ENCODE assay signal across 4 cellular contexts in genomic region chr11:49059012-49059411, GRCh38. TPM values are rescaled to one million over a fixed set of nuclear protein-coding genes. Genes with fewer than 3 reads are reported as not detected.
"Had no signal": no experiment of that assay in that cellular context is flagged by ENCODE, and none has a peak within 500 bp of the region (broad histone marks: within the 10 kb centered on the region; RNA-seq: fewer than 3 reads in every experiment).

Gene TRIM64C (minus strand): TSS chr11:49059112. CDS start chr11:49059112, 0 bp downstream.

RNA-seq across cellular contexts. Expression of gene TRIM64C, which starts in this region (rescaled TPM):
- polyA plus RNA-seq: HepG2, IgD-negative memory B cell, IMR-90, K562 had no signal
